Comparison of ENCODE assay signal across 21 cellular contexts in genomic region chr1:242412921-242413320, GRCh38.
"Had no signal": no experiment of that assay in that cellular context is flagged by ENCODE, and none has a peak within 500 bp of the region (broad histone marks: within the 10 kb centered on the region; RNA-seq: fewer than 3 reads in every experiment).

No MANE protein-coding gene starts in this region.

- H3K4me2 ChIP-seq: neural progenitor cell had no signal

- ATAC-seq: heart left ventricle; left colon; left ventricle myocardium superior; natural killer cell treated with Interleukin-12 subunit alpha and Interleukin-12 subunit beta and Interleukin-15 and Interleukin-18, amount 100 ng/mL, for 72 hours; right cardiac atrium had no signal

- H3K27me3 ChIP-seq: heart left ventricle, neural progenitor cell, ovary, uterus had no signal

- DNase-seq: dorsolateral prefrontal cortex; effector CD8-positive, alpha-beta T cell; foreskin melanocyte; heart left ventricle; hippocampal formation; left colon; left ventricle myocardium superior; mesenchymal stem cell; midbrain; nucleus accumbens; ovary; right cardiac atrium; small intestine; stimulated activated CD4-positive, alpha-beta T cell treated with anti-CD3 and anti-CD28 coated beads, Interleukin-12 subunit alpha, Interleukin-12 subunit beta, amount 100 ng/mL, for 4 hours; stimulated activated naive CD4-positive, alpha-beta T cell; uterus had no signal

- H3K36me3 Mint-ChIP-seq: natural killer cell treated with Interleukin-12 subunit alpha and Interleukin-12 subunit beta and Interleukin-15 and Interleukin-18, amount 100 ng/mL, for 72 hours; neural progenitor cell; type B pancreatic cell had no signal

- H3K4me1 ChIP-seq: heart left ventricle, neural progenitor cell, uterus had no signal

- H3K9ac ChIP-seq: neural progenitor cell had no signal

- H3K27ac Mint-ChIP-seq: natural killer cell treated with Interleukin-12 subunit alpha and Interleukin-12 subunit beta and Interleukin-15 and Interleukin-18, amount 100 ng/mL, for 72 hours; neural progenitor cell; progenitor cell of endocrine pancreas; type B pancreatic cell had no signal

- H3K4me3 ChIP-seq: dorsolateral prefrontal cortex, heart left ventricle, lung, neural progenitor cell, ovary, uterus had no signal

- H3K9me3 ChIP-seq: heart left ventricle, ovary, uterus had no signal

- H3K36me3 ChIP-seq: heart left ventricle, neural progenitor cell, ovary, uterus had no signal

- H3K4me3 Mint-ChIP-seq: natural killer cell treated with Interleukin-12 subunit alpha and Interleukin-12 subunit beta and Interleukin-15 and Interleukin-18, amount 100 ng/mL, for 72 hours; neural progenitor cell; type B pancreatic cell had no signal

- H3K27ac ChIP-seq: dorsolateral prefrontal cortex, heart left ventricle, neural progenitor cell, ovary, uterus had no signal

- H2AFZ ChIP-seq: neural progenitor cell had no signal

- H3K27me3 Mint-ChIP-seq: progenitor cell of endocrine pancreas, type B pancreatic cell had no signal
